Comparison of ENCODE assay signal across 1 cellular context in the genomic region with DNA sequence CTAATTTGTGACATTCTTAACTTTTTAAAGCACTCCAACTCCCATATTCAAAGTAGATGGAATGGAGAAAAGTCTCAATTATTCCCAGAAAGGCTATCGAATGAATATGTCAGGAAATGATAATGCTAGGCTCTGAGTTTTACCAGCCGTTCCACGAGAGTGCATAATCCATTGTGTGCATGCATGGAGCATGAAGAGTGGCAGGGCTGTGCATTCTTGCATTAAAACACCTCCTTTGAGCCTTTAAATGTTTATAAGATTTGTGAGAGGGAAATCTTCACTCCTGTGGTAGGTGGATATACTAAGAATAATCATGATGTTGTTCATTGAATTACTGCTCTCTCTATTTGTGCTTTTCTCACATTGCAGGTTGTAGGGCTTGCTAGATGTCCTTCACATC.
TF ChIP-seq lines count a peak whose summit lies in the region.

No MANE protein-coding gene starts in this region.

TF ChIP-seq in HCT116, 20 proteins besides CTCF, POLR2A, EP300 and RAD21 (continued from another document):
- TF ChIP-seq, protein P1, sequence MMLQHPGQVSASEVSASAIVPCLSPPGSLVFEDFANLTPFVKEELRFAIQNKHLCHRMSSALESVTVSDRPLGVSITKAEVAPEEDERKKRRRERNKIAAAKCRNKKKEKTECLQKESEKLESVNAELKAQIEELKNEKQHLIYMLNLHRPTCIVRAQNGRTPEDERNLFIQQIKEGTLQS (IDR thresholded peaks at IDR 0.05): no peak
- no peak for TF ChIP-seq CEBPB (IDR thresholded peaks at IDR 0.05; ENCODE audit: low read depth)
- no peak for TF ChIP-seq REST (IDR thresholded peaks at IDR 0.05; ENCODE audit: low read depth)
- no peak for TF ChIP-seq ZNF274 (IDR thresholded peaks at IDR 0.05; ENCODE audit: low read depth, low read length)
